Comparison of ENCODE assay signal across 14 cellular contexts in the genomic region with DNA sequence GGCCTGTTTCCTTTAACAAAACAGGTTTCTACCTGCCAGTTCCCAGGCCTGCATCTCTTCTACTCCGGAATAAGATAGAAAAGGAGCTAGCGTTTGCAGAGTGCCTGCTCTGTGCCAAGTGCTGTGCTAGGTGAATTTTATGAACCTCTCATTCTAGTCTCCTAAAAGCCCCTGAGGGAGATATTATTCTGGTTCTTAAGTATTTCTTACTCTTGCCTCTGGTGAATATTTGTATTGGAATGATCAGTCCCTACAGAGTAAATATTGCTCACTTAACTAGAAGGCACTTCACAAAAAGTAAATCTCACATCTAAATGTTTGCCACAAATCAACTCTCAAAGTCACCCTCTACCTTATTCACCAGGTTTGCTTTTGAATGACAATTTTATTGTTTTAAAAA.
DNase-seq lines count a peak whose midpoint lies in the region; ATAC-seq and TF ChIP-seq lines count a peak whose summit lies in the region.
"Had no signal": no experiment of that assay in that cellular context is flagged by ENCODE, and none has a peak within 500 bp of the region (broad histone marks: within the 10 kb centered on the region; RNA-seq: fewer than 3 reads in every experiment).

No MANE protein-coding gene starts in this region.

- peaks cover 23% of the 10 kb centered on the region for H3K9me3 Mint-ChIP-seq in activated CD4-positive, alpha-beta T cell treated with anti-CD3 and anti-CD28 coated beads, Interleukin-2, amount 10 ng/mL, durations not matched to agents 24 days and 14 days
- H3K9me3 Mint-ChIP-seq: CD4-positive, alpha-beta T cell had no signal

- no peak for DNase-seq in activated CD4-positive, alpha-beta T cell treated with anti-CD3 and anti-CD28 coated beads, Interleukin-2, amount 10 ng/mL, durations not matched to agents 24 days and 14 days
- DNase-seq in activated CD4-positive, alpha-beta T cell treated with anti-CD3 and anti-CD28 coated beads, Interleukin-2, amount 50 U/mL, for 1 hour, result no peak
- peak; percentile 33 for DNase-seq in PC-3
- DNase-seq in HCEC 1CT, result no peak
- DNase-seq in stimulated activated CD4-positive, alpha-beta T cell treated with anti-CD3 and anti-CD28 coated beads, Interleukin-15, amount 100 ng/mL, for 24 hours, result no peak
- DNase-seq: ACHN; Calu3; CD4-positive, alpha-beta T cell; DMS 273 treated with DMSO at 0.1 percent for 48 hours; GM23248 had no signal

- H3K27me3 ChIP-seq in PC-3 (ENCODE audit: low read length), result no peaks in the 10 kb centered on the region
- H3K27me3 ChIP-seq: BLaER1 treated with 17β-estradiol and CSF1 and Interleukin-3, amounts not matched to agents 10 nM and 100 nM had no signal

- no peak overlapping the region for H2AFZ ChIP-seq in PC-3 (ENCODE audit: low read length)
- H2AFZ ChIP-seq: GM23248 had no signal

- no peak overlapping the region; the same call in 1 of the 2 replicates for H3K9ac ChIP-seq in PC-3 (ENCODE audit: low read length)
- H3K9ac ChIP-seq: BLaER1 treated with 17β-estradiol and CSF1 and Interleukin-3, amounts not matched to agents 10 nM and 100 nM; GM23248 had no signal

- peaks cover 49% of the 10 kb centered on the region for H3K36me3 Mint-ChIP-seq in activated CD4-positive, alpha-beta T cell treated with anti-CD3 and anti-CD28 coated beads, Interleukin-2, amount 10 ng/mL, durations not matched to agents 24 days and 14 days (ENCODE audit: low read depth)

- no peak overlapping the region for H3K4me3 ChIP-seq in PC-3 (ENCODE audit: low read length)
- H3K4me3 ChIP-seq: BLaER1 treated with 17β-estradiol and CSF1 and Interleukin-3, amounts not matched to agents 10 nM and 100 nM; GM23248 had no signal

- H3K27ac ChIP-seq in 22Rv1 (peak overlapping the region; percentile 40), PC-3 (ENCODE audit: low read length) (peak overlapping the region; percentile 71)
- H3K27ac ChIP-seq: BLaER1 treated with 17β-estradiol and CSF1 and Interleukin-3, amounts not matched to agents 10 nM and 100 nM; GM23248 had no signal

- H3K79me2 ChIP-seq in PC-3 (ENCODE audit: low read length), result no peaks in the 10 kb centered on the region

- no peaks in the 10 kb centered on the region for H3K36me3 ChIP-seq in PC-3 (ENCODE audit: low read depth, low read length)

- no peaks in the 10 kb centered on the region for H3K9me2 ChIP-seq in PC-3 (replicated peaks; ENCODE audit: low read length)

- no peaks in the 10 kb centered on the region for H3K9me3 ChIP-seq in PC-3 (ENCODE audit: low read length)

- H3F3A ChIP-seq in PC-3 (ENCODE audit: low read length, unreplicated experiment), result peaks cover 3% of the 10 kb centered on the region

- intact Hi-C loops in activated CD4-positive, alpha-beta T cell treated with anti-CD3 and anti-CD28 coated beads, Interleukin-2, amount 10 ng/mL, durations not matched to agents 24 days and 14 days (cut with micrococcal nuclease), result no loop called here
- intact Hi-C loops in PC-3 (cut with micrococcal nuclease), result no loop called here

- H3K4me1 ChIP-seq in PC-3 (ENCODE audit: insufficient read depth, low read length), result peaks cover 44% of the 10 kb centered on the region

- H3K4me3 Mint-ChIP-seq in activated CD4-positive, alpha-beta T cell treated with anti-CD3 and anti-CD28 coated beads, Interleukin-2, amount 10 ng/mL, durations not matched to agents 24 days and 14 days, result no peak overlapping the region
- H3K4me3 Mint-ChIP-seq: CD4-positive, alpha-beta T cell; IgD-negative memory B cell had no signal

- peak overlapping the region; percentile 62 for H3K27ac Mint-ChIP-seq in activated CD4-positive, alpha-beta T cell treated with anti-CD3 and anti-CD28 coated beads, Interleukin-2, amount 10 ng/mL, durations not matched to agents 24 days and 14 days
- H3K27ac Mint-ChIP-seq: CD4-positive, alpha-beta T cell; IgD-negative memory B cell had no signal

- BruUV-seq in PC-3 (replicated peaks; lab: Mats Ljungman, UMichigan), result no TSS peak

- H3K4me1 Mint-ChIP-seq in activated CD4-positive, alpha-beta T cell treated with anti-CD3 and anti-CD28 coated beads, Interleukin-2, amount 10 ng/mL, durations not matched to agents 24 days and 14 days, result peaks cover 54% of the 10 kb centered on the region
- H3K4me1 Mint-ChIP-seq: IgD-negative memory B cell had no signal

- H3K27me3 Mint-ChIP-seq in activated CD4-positive, alpha-beta T cell treated with anti-CD3 and anti-CD28 coated beads, Interleukin-2, amount 10 ng/mL, durations not matched to agents 24 days and 14 days, result no peaks in the 10 kb centered on the region
- H3K27me3 Mint-ChIP-seq: CD4-positive, alpha-beta T cell had no signal

- CTCF ChIA-PET in PC-3 (lab: Charles Lee), result no interaction called here

- ATAC-seq in PC-3, result no peak
- ATAC-seq in esophagus mucosa, result peak; percentile 61

- no peak overlapping the region for H3K4me2 ChIP-seq in PC-3 (ENCODE audit: low read length)
- H3K4me2 ChIP-seq: BLaER1 treated with 17β-estradiol and CSF1 and Interleukin-3, amounts not matched to agents 10 nM and 100 nM had no signal

- POLR2A ChIA-PET in PC-3 (lab: Charles Lee; ENCODE audit: unreplicated experiment), result no interaction called here

- H4K20me1 ChIP-seq in PC-3 (ENCODE audit: low read length), result no peaks in the 10 kb centered on the region
- H4K20me1 ChIP-seq: BLaER1 treated with 17β-estradiol and CSF1 and Interleukin-3, amounts not matched to agents 10 nM and 100 nM had no signal

- TF ChIP-seq CTCF in 22Rv1 (IDR thresholded peaks at IDR 0.05) (no peak), PC-3 (conservative IDR thresholded peaks at IDR 0.05; ENCODE audit: low read depth, low read length) (no peak)
